Comparison of ENCODE assay signal across 8 cellular contexts in the genomic region with DNA sequence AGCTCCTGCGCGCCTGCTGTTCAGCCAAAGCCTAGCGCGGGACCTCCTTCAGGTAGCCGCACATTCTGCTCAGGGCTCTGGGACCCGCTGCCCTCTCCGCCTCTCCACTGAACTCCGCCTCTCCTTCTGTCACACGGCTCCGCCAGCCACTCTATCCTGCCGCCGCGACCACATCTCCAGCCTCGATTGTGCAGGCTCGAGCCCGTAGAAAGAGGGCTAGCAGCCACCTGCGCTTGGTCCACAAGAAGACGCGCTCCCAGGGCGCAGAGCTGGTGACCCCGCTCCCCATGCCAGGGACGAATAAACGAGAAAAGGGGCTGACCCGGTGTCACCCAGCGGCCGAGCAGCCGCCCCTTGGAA. TPM values are rescaled to one million over a fixed set of nuclear protein-coding genes. Genes with fewer than 3 reads are reported as not detected.
DNase-seq lines count a peak whose midpoint lies in the region; ATAC-seq, FAIRE-seq and TF ChIP-seq lines count a peak whose summit lies in the region.

No MANE protein-coding gene starts in this region.

- H3K4me1 Mint-ChIP-seq in mesothelial cell of epicardium: peaks cover 31% of the 10 kb centered on the region

- peak overlapping the region; percentile 82; the same call in 1 of the 3 replicates for H3K4me2 ChIP-seq in A549

- peaks cover 61% of the 10 kb centered on the region for H3K27me3 Mint-ChIP-seq in mesothelial cell of epicardium (ENCODE audit: low read depth)

- DNase-seq in A549 (ENCODE audit: low read depth in 1 of 2, low spot score in 1 of 2): no peak
- DNase-seq in brain microvascular endothelial cell: no peak
- peak in 1 of 2 experiments; percentile 42 for DNase-seq in mesothelial cell of epicardium (ENCODE audit: low spot score in 2 of 2, unreplicated experiment in 2 of 2)
- no peak for DNase-seq in cortex of kidney (lab: John Stamatoyannopoulos, UW)
- no peak for DNase-seq in NCI-H446 treated with DMSO at 0.1 percent for 48 hours (lab: John Stamatoyannopoulos, UW)
- no peak for DNase-seq in NCI-H2029 (lab: John Stamatoyannopoulos, UW)

- no peaks in the 10 kb centered on the region for H3K9me3 Mint-ChIP-seq in mesothelial cell of epicardium

- ATAC-seq in A549 (no peak), HG03432 (IDR thresholded peaks at IDR 0.05; ENCODE audit: unreplicated experiment) (peak; percentile 2), GM21447 (IDR thresholded peaks at IDR 0.05; ENCODE audit: unreplicated experiment) (no peak)

- H3K9me3 ChIP-seq in A549: no peaks in the 10 kb centered on the region

- no peak for FAIRE-seq in A549 (lab: Jason Lieb, UNC)

- 84% methylated on average over 25 of the region's 27 CpGs for WGBS in A549 (ENCODE audit: missing lambda C conversion rate)

- no peak overlapping the region for H3K27ac Mint-ChIP-seq in mesothelial cell of epicardium

- H3K4me3 ChIP-seq in A549: no peak overlapping the region
- H3K4me3 ChIP-seq in brain microvascular endothelial cell (ENCODE audit: low read depth, low read length): peak overlapping the region; percentile 26

- no peak overlapping the region for H3K27ac ChIP-seq in A549
- no peak overlapping the region for H3K27ac ChIP-seq in brain microvascular endothelial cell

- no peak for TF ChIP-seq EP300 in A549 (IDR thresholded peaks at IDR 0.05)

- CTCF ChIA-PET in A549 (lab: Yijun Ruan, JAX): interaction anchor here (0.6 to 1.4 kb wide), 2 partner anchors 10 to 1652 kb away, joined by 3 to 5 read pairs; no protein-coding TSS in a partner anchor

- no peaks in the 10 kb centered on the region for H3K27me3 ChIP-seq in brain microvascular endothelial cell (replicated peaks)

- in situ Hi-C loops in brain microvascular endothelial cell (cut with HindIII; ENCODE audit: low pct_ligation_motif_present, low sequenced_read_pairs): no loop called here

- no peak for TF ChIP-seq CTCF in A549 (IDR thresholded peaks at IDR 0.05)
- no peak for TF ChIP-seq CTCF in brain microvascular endothelial cell (IDR thresholded peaks at IDR 0.05; ENCODE audit: low read depth, low read length, missing control alignments)
- no peak for TF ChIP-seq CTCF in mesothelial cell of epicardium (IDR thresholded peaks at IDR 0.05; ENCODE audit: unreplicated experiment)

- H3K4me1 ChIP-seq in A549: peaks cover 13% of the 10 kb centered on the region

- H3K36me3 Mint-ChIP-seq in mesothelial cell of epicardium: no peaks in the 10 kb centered on the region

- H3K4me3 Mint-ChIP-seq in mesothelial cell of epicardium: peak overlapping the region; percentile 73

- TF ChIP-seq RAD21 in A549 (conservative IDR thresholded peaks at IDR 0.05 in 1 of 2, IDR thresholded peaks at IDR 0.05 in 1 of 2): no peak

- no peaks in the 10 kb centered on the region for H3K36me3 ChIP-seq in brain microvascular endothelial cell (replicated peaks)

- POLR2A ChIA-PET in A549 (lab: Yijun Ruan, JAX): no interaction called here

- TF ChIP-seq POLR2A in A549 (IDR thresholded peaks at IDR 0.05; ENCODE audit: low read length): no peak

TF ChIP-seq in A549, 52 proteins besides CTCF, POLR2A, EP300 and RAD21:
- TF ChIP-seq BHLHE40 (IDR thresholded peaks at IDR 0.05; ENCODE audit: low read depth, low read length) (no peak), HOXB13 (CRISPR knock-in tag; IDR thresholded peaks at IDR 0.05; ENCODE audit: low read depth) (no peak), MAX (IDR thresholded peaks at IDR 0.05) (no peak), RFX5 (IDR thresholded peaks at IDR 0.05) (no peak), NPAS2 (CRISPR knock-in tag; IDR thresholded peaks at IDR 0.05; ENCODE audit: borderline replicate concordance) (no peak), FOSL2 (IDR thresholded peaks at IDR 0.05) (no peak), FOSL2 (CRISPR knock-in tag; IDR thresholded peaks at IDR 0.05) (no peak), RCOR1 (IDR thresholded peaks at IDR 0.05; ENCODE audit: low read depth, low read length) (no peak), ZC3H11A (IDR thresholded peaks at IDR 0.05) (no peak), SMC3 (IDR thresholded peaks at IDR 0.05) (no peak), FOXS1 (CRISPR knock-in tag; IDR thresholded peaks at IDR 0.05) (no peak)
- TF ChIP-seq, protein P1, sequence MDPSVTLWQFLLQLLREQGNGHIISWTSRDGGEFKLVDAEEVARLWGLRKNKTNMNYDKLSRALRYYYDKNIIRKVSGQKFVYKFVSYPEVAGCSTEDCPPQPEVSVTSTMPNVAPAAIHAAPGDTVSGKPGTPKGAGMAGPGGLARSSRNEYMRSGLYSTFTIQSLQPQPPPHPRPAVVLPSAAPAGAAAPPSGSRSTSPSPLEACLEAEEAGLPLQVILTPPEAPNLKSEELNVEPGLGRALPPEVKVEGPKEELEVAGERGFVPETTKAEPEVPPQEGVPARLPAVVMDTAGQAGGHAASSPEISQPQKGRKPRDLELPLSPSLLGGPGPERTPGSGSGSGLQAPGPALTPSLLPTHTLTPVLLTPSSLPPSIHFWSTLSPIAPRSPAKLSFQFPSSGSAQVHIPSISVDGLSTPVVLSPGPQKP (IDR thresholded peaks at IDR 0.05; ENCODE audit: low read depth, low read length): no peak

RNA-seq across cellular contexts. Expression of gene VIPR1, which starts 1.1 kb away (rescaled TPM):
- 0.17 and 0.26 TPM in 2 replicates for polyA plus RNA-seq in A549 (2011; rRNA removed)
- 0.11 and 0.31 TPM in 2 replicates for polyA plus RNA-seq in A549 (2012; cell fraction: cytosol; rRNA removed)
- 0.64 and 0.67 TPM in 2 replicates for polyA plus RNA-seq in A549 (2012; cell fraction: nucleus; rRNA removed)
- polyA plus RNA-seq in A549 (2017; fragmentation: RNase III; extraction: RNeasy Plus Mini Kit Qiagen cat#74134 plus additional on column Dnase treatment): 0.37 to 0.80 TPM (median 0.49 TPM) in 3 replicates
- 0.63 and 0.91 TPM in 2 replicates for polyA minus RNA-seq in A549 (2011; rRNA and poly(A)+ RNA removed)
- total RNA-seq in mesothelial cell of epicardium: 2.1 to 2.8 TPM (median 2.3 TPM) in 3 replicates
